In the genomic region with DNA sequence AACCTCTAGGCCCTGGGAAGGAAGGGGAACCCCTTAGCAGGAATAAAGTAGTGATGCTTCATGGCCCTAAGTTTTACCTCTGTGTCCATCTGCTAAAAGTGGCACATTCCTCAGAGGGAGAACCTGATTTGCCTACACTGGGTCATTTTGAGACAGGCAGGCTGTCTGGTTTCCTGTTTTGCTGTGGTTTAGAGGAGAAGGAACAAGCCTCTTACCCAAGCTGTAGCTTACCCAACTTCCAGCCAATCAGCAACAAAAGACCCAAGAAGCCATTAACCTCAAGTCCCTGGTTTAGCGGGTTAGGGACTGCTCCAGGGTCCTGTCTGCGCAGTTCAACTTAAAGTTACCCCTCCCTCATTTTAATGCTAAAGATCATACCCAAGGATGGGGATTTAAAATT, we compare ENCODE assay signal across 8 cellular contexts.
DNase-seq lines count a peak whose midpoint lies in the region; ATAC-seq, FAIRE-seq and TF ChIP-seq lines count a peak whose summit lies in the region.

No MANE protein-coding gene starts in this region.

- peak overlapping the region; percentile 69 to 93 (median 85) for H3K4me2 ChIP-seq in BLaER1 treated with 17β-estradiol and CSF1 and Interleukin-3, amounts not matched to agents 10 nM and 100 nM
- H3K4me2 ChIP-seq in astrocyte (ENCODE audit: low read length) = no peak overlapping the region

- DNase-seq in astrocyte (ENCODE audit: low read depth) (no peak), putamen (ENCODE audit: low spot score) (peak; percentile 17), cerebellar cortex (ENCODE audit: low spot score) (no peak), NCI-H82 (lab: John Stamatoyannopoulos, UW) (no peak)
- DNase-seq in activated T-helper 1 cell treated with anti-CD3 and anti-CD28 coated beads, Interleukin-12 subunit alpha, Interleukin-12 subunit beta, Interleukin-2, Interleukin-4 antibody, amounts not matched to agents 30 ng/mL and 10 ng/mL and 1 ng/mL, durations not matched to agents 14 hours and 24 hours and 36 hours (ENCODE audit: low spot score) = no peak

- H3K36me3 ChIP-seq in BLaER1 treated with 17β-estradiol and CSF1 and Interleukin-3, amounts not matched to agents 10 nM and 100 nM = peaks cover 0 to 14% (median 3%) of the 10 kb centered on the region in 11 experiments; a peak in 8 of 22 replicates
- no peaks in the 10 kb centered on the region for H3K36me3 ChIP-seq in astrocyte (ENCODE audit: insufficient read depth, low read length)

- no peaks in the 10 kb centered on the region for H3K36me3 Mint-ChIP-seq in astrocyte (ENCODE audit: low read depth, unreplicated experiment)
- no peaks in the 10 kb centered on the region for H3K36me3 Mint-ChIP-seq in activated T-helper 1 cell treated with anti-CD3 and anti-CD28 coated beads, Interleukin-12 subunit alpha, Interleukin-12 subunit beta, Interleukin-2, Interleukin-4 antibody, amounts not matched to agents 30 ng/mL and 10 ng/mL and 1 ng/mL, durations not matched to agents 14 hours and 24 hours and 36 hours (ENCODE audit: low read depth)

- peak overlapping the region in 8 of 10 experiments; percentile 30 to 45 (median 40); a peak in 9 of 20 replicates for H3K4me3 ChIP-seq in BLaER1 treated with 17β-estradiol and CSF1 and Interleukin-3, amounts not matched to agents 10 nM and 100 nM
- no peak overlapping the region for H3K4me3 ChIP-seq in astrocyte (ENCODE audit: insufficient read depth, low read depth, low read length)

- intact Hi-C loops in activated T-helper 1 cell treated with anti-CD3 and anti-CD28 coated beads, Interleukin-12 subunit alpha, Interleukin-12 subunit beta, Interleukin-2, Interleukin-4 antibody, amounts not matched to agents 30 ng/mL and 10 ng/mL and 1 ng/mL, durations not matched to agents 14 hours and 24 hours and 36 hours (cut with micrococcal nuclease) = no loop called here

- H3K27me3 Mint-ChIP-seq in astrocyte (ENCODE audit: low read depth, unreplicated experiment) = no peaks in the 10 kb centered on the region
- H3K27me3 Mint-ChIP-seq in activated T-helper 1 cell treated with anti-CD3 and anti-CD28 coated beads, Interleukin-12 subunit alpha, Interleukin-12 subunit beta, Interleukin-2, Interleukin-4 antibody, amounts not matched to agents 30 ng/mL and 10 ng/mL and 1 ng/mL, durations not matched to agents 14 hours and 24 hours and 36 hours (ENCODE audit: insufficient read depth) = no peaks in the 10 kb centered on the region

- no peak overlapping the region for H2AFZ ChIP-seq in astrocyte (ENCODE audit: low read depth, low read length)

- H3K9ac ChIP-seq in BLaER1 treated with 17β-estradiol and CSF1 and Interleukin-3, amounts not matched to agents 10 nM and 100 nM = peak overlapping the region; percentile 85 to 98 (median 91)
- no peak overlapping the region for H3K9ac ChIP-seq in astrocyte (ENCODE audit: low read length)

- H3K4me1 Mint-ChIP-seq in astrocyte (ENCODE audit: low read depth, unreplicated experiment) = peaks cover 12% of the 10 kb centered on the region
- no peaks in the 10 kb centered on the region for H3K4me1 Mint-ChIP-seq in activated T-helper 1 cell treated with anti-CD3 and anti-CD28 coated beads, Interleukin-12 subunit alpha, Interleukin-12 subunit beta, Interleukin-2, Interleukin-4 antibody, amounts not matched to agents 30 ng/mL and 10 ng/mL and 1 ng/mL, durations not matched to agents 14 hours and 24 hours and 36 hours (ENCODE audit: low read depth)

- peaks cover 9% of the 10 kb centered on the region for H3K9me3 Mint-ChIP-seq in astrocyte (ENCODE audit: unreplicated experiment)
- H3K9me3 Mint-ChIP-seq in activated T-helper 1 cell treated with anti-CD3 and anti-CD28 coated beads, Interleukin-12 subunit alpha, Interleukin-12 subunit beta, Interleukin-2, Interleukin-4 antibody, amounts not matched to agents 30 ng/mL and 10 ng/mL and 1 ng/mL, durations not matched to agents 14 hours and 24 hours and 36 hours = peaks cover 23% of the 10 kb centered on the region

- H3K27ac ChIP-seq in BLaER1 treated with 17β-estradiol and CSF1 and Interleukin-3, amounts not matched to agents 10 nM and 100 nM = peak overlapping the region; percentile 94 to 100 (median 99)
- H3K27ac ChIP-seq in astrocyte (ENCODE audit: low read depth, low read length) = no peak overlapping the region

- H3K4me1 ChIP-seq in BLaER1 treated with 17β-estradiol and CSF1 and Interleukin-3, amounts not matched to agents 10 nM and 100 nM = peaks cover 46 to 61% (median 53%) of the 10 kb centered on the region in 10 experiments
- no peaks in the 10 kb centered on the region for H3K4me1 ChIP-seq in astrocyte (ENCODE audit: insufficient read depth, low read length)

- H3K27me3 ChIP-seq in BLaER1 treated with 17β-estradiol and CSF1 and Interleukin-3, amounts not matched to agents 10 nM and 100 nM = no peaks in the 10 kb centered on the region
- H3K27me3 ChIP-seq in astrocyte (ENCODE audit: insufficient read depth, low read length) = no peaks in the 10 kb centered on the region

- no peak for FAIRE-seq in astrocyte (lab: Jason Lieb, UNC)

- no peaks in the 10 kb centered on the region for H4K20me1 ChIP-seq in BLaER1 treated with 17β-estradiol and CSF1 and Interleukin-3, amounts not matched to agents 10 nM and 100 nM
- H4K20me1 ChIP-seq in astrocyte (ENCODE audit: insufficient read depth, low read length) = no peaks in the 10 kb centered on the region

- TF ChIP-seq CTCF in astrocyte (IDR thresholded peaks at IDR 0.05; ENCODE audit: insufficient read depth, low read depth, low read length) = no peak

- peak overlapping the region; percentile 9 for H3K4me3 Mint-ChIP-seq in astrocyte (ENCODE audit: unreplicated experiment)
- H3K4me3 Mint-ChIP-seq in activated T-helper 1 cell treated with anti-CD3 and anti-CD28 coated beads, Interleukin-12 subunit alpha, Interleukin-12 subunit beta, Interleukin-2, Interleukin-4 antibody, amounts not matched to agents 30 ng/mL and 10 ng/mL and 1 ng/mL, durations not matched to agents 14 hours and 24 hours and 36 hours = no peak overlapping the region

- H3K9me3 ChIP-seq in BLaER1 treated with 17β-estradiol and CSF1 and Interleukin-3, amounts not matched to agents 10 nM and 100 nM (replicated peaks in 1 of 11) = peaks cover 36 to 45% (median 41%) of the 10 kb centered on the region in 11 experiments
- no peaks in the 10 kb centered on the region for H3K9me3 ChIP-seq in astrocyte (ENCODE audit: insufficient read depth, low read depth, low read length)

- peak overlapping the region; percentile 86 for H3K27ac Mint-ChIP-seq in astrocyte (ENCODE audit: unreplicated experiment)
- no peak overlapping the region for H3K27ac Mint-ChIP-seq in activated T-helper 1 cell treated with anti-CD3 and anti-CD28 coated beads, Interleukin-12 subunit alpha, Interleukin-12 subunit beta, Interleukin-2, Interleukin-4 antibody, amounts not matched to agents 30 ng/mL and 10 ng/mL and 1 ng/mL, durations not matched to agents 14 hours and 24 hours and 36 hours

- ATAC-seq in GM19372 (IDR thresholded peaks at IDR 0.05; ENCODE audit: low read depth, unreplicated experiment) = peak; percentile 72
- peak; percentile 92 for ATAC-seq in HG03196 (IDR thresholded peaks at IDR 0.05; ENCODE audit: unreplicated experiment)

- no peaks in the 10 kb centered on the region for H3K79me2 ChIP-seq in astrocyte (ENCODE audit: insufficient read depth, low read length)
